In the genomic region with DNA sequence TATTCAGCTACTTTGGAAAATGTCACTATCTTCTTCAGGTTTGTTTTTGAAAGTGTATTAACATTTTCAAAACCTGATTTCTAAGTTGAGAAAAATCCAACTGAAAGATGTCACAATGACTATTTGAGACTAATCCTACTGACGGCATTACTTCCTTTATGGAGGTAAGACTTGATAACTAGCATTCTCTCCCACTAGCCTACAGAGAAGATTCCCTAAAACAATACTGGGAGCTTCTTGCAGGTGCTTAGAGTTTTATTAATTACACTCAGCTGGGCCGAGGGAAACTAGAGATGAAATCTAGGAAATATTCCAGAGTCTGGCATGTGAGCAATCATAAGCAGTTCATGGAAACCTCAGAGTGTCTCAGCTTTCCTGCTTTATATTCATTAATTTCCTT, we compare ENCODE assay signal across 22 cellular contexts.
DNase-seq lines count a peak whose midpoint lies in the region; ATAC-seq, FAIRE-seq and TF ChIP-seq lines count a peak whose summit lies in the region.
"Had no signal": no experiment of that assay in that cellular context is flagged by ENCODE, and none has a peak within 500 bp of the region (broad histone marks: within the 10 kb centered on the region; RNA-seq: fewer than 3 reads in every experiment).

No MANE protein-coding gene starts in this region.

- no peak for TF ChIP-seq EP300 in SK-N-SH (IDR thresholded peaks at IDR 0.05; ENCODE audit: borderline replicate concordance in 1 of 2, low read depth in 1 of 2, low read length in 1 of 2)

- no peak overlapping the region for H3K4me3 ChIP-seq in SK-N-SH (ENCODE audit: low read depth in 2 of 2, low read length in 1 of 2)
- peak overlapping the region; percentile 3 to 71 (median 52) for H3K4me3 ChIP-seq in dorsolateral prefrontal cortex
- no peak overlapping the region for H3K4me3 ChIP-seq in pancreas
- H3K4me3 ChIP-seq: GM23248 had no signal

- H3K9me3 Mint-ChIP-seq in osteocyte (ENCODE audit: unreplicated experiment): no peaks in the 10 kb centered on the region
- H3K9me3 Mint-ChIP-seq in activated naive CD4-positive, alpha-beta T cell treated with anti-CD3 and anti-CD28 coated beads, Interleukin-2, amount 50 U/mL, for 72 hours: no peaks in the 10 kb centered on the region
- no peaks in the 10 kb centered on the region for H3K9me3 Mint-ChIP-seq in CD4-positive, alpha-beta T cell
- H3K9me3 Mint-ChIP-seq: IgD-negative memory B cell had no signal

- H2AFZ ChIP-seq in SK-N-SH (ENCODE audit: low read depth): no peak overlapping the region
- H2AFZ ChIP-seq: GM23248 had no signal

- FAIRE-seq in pancreas (lab: Jason Lieb, UNC): no peak
- FAIRE-seq: G401.6 had no signal

- H3K36me3 Mint-ChIP-seq in osteocyte (ENCODE audit: unreplicated experiment): no peaks in the 10 kb centered on the region
- H3K36me3 Mint-ChIP-seq in activated naive CD4-positive, alpha-beta T cell treated with anti-CD3 and anti-CD28 coated beads, Interleukin-2, amount 50 U/mL, for 72 hours: no peaks in the 10 kb centered on the region
- no peaks in the 10 kb centered on the region for H3K36me3 Mint-ChIP-seq in CD4-positive, alpha-beta T cell (ENCODE audit: low read depth)
- H3K36me3 Mint-ChIP-seq: IgD-negative memory B cell had no signal

- H3K79me2 ChIP-seq in SK-N-SH (ENCODE audit: insufficient read depth): no peaks in the 10 kb centered on the region

- CTCF ChIA-PET in SK-N-SH (lab: Yijun Ruan, JAX): interaction anchor here (1.0 kb wide), 1 partner anchor 147 kb away, joined by 3 read pairs; no protein-coding TSS in a partner anchor
- CTCF ChIA-PET in CD4-positive, alpha-beta T cell (lab: Charles Lee): no interaction called here

- H3K27ac ChIP-seq in SK-N-SH (ENCODE audit: low read depth in 2 of 2, low read length in 1 of 2) (no peak overlapping the region), dorsolateral prefrontal cortex (peak overlapping the region in 55 of 59 donors; percentile 1 to 95 (median 84)), pancreas (no peak overlapping the region)
- no peak overlapping the region for H3K27ac ChIP-seq in CD4-positive, alpha-beta T cell (ENCODE audit: low read depth, low read length)
- H3K27ac ChIP-seq: GM23248, HL-60, KMS-11 had no signal

- intact Hi-C loops in dorsolateral prefrontal cortex (cut with DNase I): loop anchor here in 1 of 2 donors (5.0 kb wide), 1 partner anchor 114 kb away; a partner anchor contains a TSS
- intact Hi-C loops in pancreas (cut with DNase I): no loop called here
- intact Hi-C loops in CD4-positive, alpha-beta T cell (cut with DNase I, micrococcal nuclease): no loop called here

- H3K4me1 ChIP-seq in SK-N-SH (ENCODE audit: control insufficient read depth in 1 of 2, insufficient read depth in 2 of 2, low read depth in 1 of 2, low read length in 1 of 2) (peaks cover 0 to 21% of the 10 kb centered on the region in 2 experiments; a peak in 2 of 4 replicates), pancreas (peaks cover 0 to 12% (median 0%) of the 10 kb centered on the region in 3 donors)

- no peaks in the 10 kb centered on the region for H3F3A ChIP-seq in SK-N-SH (replicated peaks; ENCODE audit: insufficient read depth)

- H3K9ac ChIP-seq in SK-N-SH: no peak overlapping the region
- H3K9ac ChIP-seq: GM23248, KMS-11 had no signal

- peaks cover 2% of the 10 kb centered on the region for H3K27me3 Mint-ChIP-seq in osteocyte (ENCODE audit: unreplicated experiment)
- no peaks in the 10 kb centered on the region for H3K27me3 Mint-ChIP-seq in CD4-positive, alpha-beta T cell
- H3K27me3 Mint-ChIP-seq: IgD-negative memory B cell had no signal

- H3K27me3 ChIP-seq in SK-N-SH (ENCODE audit: insufficient read depth): no peaks in the 10 kb centered on the region
- no peaks in the 10 kb centered on the region for H3K27me3 ChIP-seq in dorsolateral prefrontal cortex
- no peaks in the 10 kb centered on the region for H3K27me3 ChIP-seq in pancreas
- no peaks in the 10 kb centered on the region for H3K27me3 ChIP-seq in CD4-positive, alpha-beta T cell (ENCODE audit: control insufficient read depth, insufficient read depth, low read length)

- no peak for TF ChIP-seq RAD21 in SK-N-SH (IDR thresholded peaks at IDR 0.05; ENCODE audit: low read length)

- 45% methylated on average over 2 of the region's 2 CpGs for WGBS in SK-N-SH (ENCODE audit: low lambda C conversion rate)
- whole genome bisulfite sequencing in pancreas, 2 donors: 49 to 59% methylated on average over 2 of the region's 2 CpGs

- POLR2A ChIA-PET in SK-N-SH (lab: Yijun Ruan, JAX): interaction anchor here (0.5 kb wide), 1 partner anchor 777 kb away, joined by 4 read pairs; no protein-coding TSS in a partner anchor
- POLR2A ChIA-PET in CD4-positive, alpha-beta T cell (lab: Charles Lee): no interaction called here

- H3K4me1 Mint-ChIP-seq in osteocyte (ENCODE audit: unreplicated experiment): peaks cover 27% of the 10 kb centered on the region
- H3K4me1 Mint-ChIP-seq in CD4-positive, alpha-beta T cell (ENCODE audit: low read depth): no peaks in the 10 kb centered on the region
- H3K4me1 Mint-ChIP-seq: IgD-negative memory B cell had no signal

- no peaks in the 10 kb centered on the region for H3K9me2 ChIP-seq in SK-N-SH

- H3K36me3 ChIP-seq in SK-N-SH (replicated peaks in 1 of 2; ENCODE audit: control insufficient read depth in 1 of 2, insufficient read depth in 2 of 2, low read length in 1 of 2) (no peaks in the 10 kb centered on the region), pancreas (no peaks in the 10 kb centered on the region)

- H3K4me2 ChIP-seq in SK-N-SH: no peak overlapping the region
- H3K4me2 ChIP-seq: KMS-11 had no signal

- H3K4me3 Mint-ChIP-seq in osteocyte (ENCODE audit: unreplicated experiment): no peak overlapping the region
- no peak overlapping the region for H3K4me3 Mint-ChIP-seq in CD4-positive, alpha-beta T cell
- H3K4me3 Mint-ChIP-seq: IgD-negative memory B cell had no signal

- peak overlapping the region; percentile 36 for H3K27ac Mint-ChIP-seq in osteocyte (ENCODE audit: unreplicated experiment)
- no peak overlapping the region for H3K27ac Mint-ChIP-seq in activated naive CD4-positive, alpha-beta T cell treated with anti-CD3 and anti-CD28 coated beads, Interleukin-2, amount 50 U/mL, for 72 hours
- no peak overlapping the region for H3K27ac Mint-ChIP-seq in CD4-positive, alpha-beta T cell
- H3K27ac Mint-ChIP-seq: IgD-negative memory B cell had no signal

- TF ChIP-seq CTCF in SK-N-SH (IDR thresholded peaks at IDR 0.05) (no peak), dorsolateral prefrontal cortex (IDR thresholded peaks at IDR 0.05 in 54 of 56, conservative IDR thresholded peaks at IDR 0.05 in 2 of 56; ENCODE audit: low read depth in 1 of 56, partially characterized antibody in 56 of 56) (no peak), osteocyte (IDR thresholded peaks at IDR 0.05) (no peak), pancreas (IDR thresholded peaks at IDR 0.05) (no peak)
- TF ChIP-seq CTCF in CD4-positive, alpha-beta T cell (IDR thresholded peaks at IDR 0.05): no peak

- no peaks in the 10 kb centered on the region for H4K20me1 ChIP-seq in SK-N-SH (ENCODE audit: insufficient read depth)

- H3K9me3 ChIP-seq in SK-N-SH: no peaks in the 10 kb centered on the region
- no peaks in the 10 kb centered on the region for H3K9me3 ChIP-seq in pancreas
- H3K9me3 ChIP-seq in CD4-positive, alpha-beta T cell (ENCODE audit: control insufficient read depth, low read length): no peaks in the 10 kb centered on the region

- no peak for DNase-seq in SK-N-SH
- DNase-seq in dorsolateral prefrontal cortex: no peak
- DNase-seq in osteocyte (ENCODE audit: extremely low spot score, unreplicated experiment): no peak
- DNase-seq in pancreas: no peak
- no peak for DNase-seq in activated naive CD4-positive, alpha-beta T cell treated with anti-CD3 and anti-CD28 coated beads, Interleukin-2, amount 50 U/mL, for 72 hours (ENCODE audit: low spot score in 2 of 2)
- no peak for DNase-seq in CD4-positive, alpha-beta T cell
- DNase-seq: DMS153, GM23248, H7, NCI-H1092, NCI-H1417 treated with DMSO at 0.1 percent for 48 hours, NCI-H1694 treated with DMSO at 0.1 percent for 48 hours, NCI-H2081, NCI-H2171, NCI-H226, NCI-H510A, PC-3 had no signal

- ATAC-seq in SK-N-SH treated with all-trans-retinoic acid at 6 μM for 48 hours: no peak
- no peak for ATAC-seq in pancreas
- no peak for ATAC-seq in activated naive CD4-positive, alpha-beta T cell treated with anti-CD3 and anti-CD28 coated beads, Interleukin-2, amount 50 U/mL, for 72 hours
- ATAC-seq in CD4-positive, alpha-beta T cell (ENCODE audit: poor library complexity): no peak
- ATAC-seq: PC-3 had no signal

TF ChIP-seq in SK-N-SH, 30 proteins besides CTCF, POLR2A, EP300 and RAD21:
- TF ChIP-seq GATA2 (CRISPR knock-in tag; IDR thresholded peaks at IDR 0.05) (0 out of 2 replicates have a peak, but pooled peaks have one; percentile 19), MXI1 (IDR thresholded peaks at IDR 0.05; ENCODE audit: low read depth, low read length) (no peak)
TF ChIP-seq in SK-N-SH: peak in this region for 1.

TF ChIP-seq in SK-N-SH treated with all-trans-retinoic acid at 6 μM for 48 hours, 23 proteins besides CTCF, POLR2A, EP300 and RAD21 (continues in another document):
- no peak for TF ChIP-seq ISL1 (CRISPR knock-in tag; IDR thresholded peaks at IDR 0.05)
- no peak for TF ChIP-seq RARB (CRISPR knock-in tag; IDR thresholded peaks at IDR 0.05)
- no peak for TF ChIP-seq PPARA (CRISPR knock-in tag; IDR thresholded peaks at IDR 0.05; ENCODE audit: borderline replicate concordance)
- TF ChIP-seq SNAI2 (CRISPR knock-in tag; IDR thresholded peaks at IDR 0.05): no peak
- no peak for TF ChIP-seq TOX (CRISPR knock-in tag; IDR thresholded peaks at IDR 0.05; ENCODE audit: borderline replicate concordance)
- no peak for TF ChIP-seq ZFP30 (CRISPR knock-in tag; IDR thresholded peaks at IDR 0.05)
- TF ChIP-seq, protein P1, sequence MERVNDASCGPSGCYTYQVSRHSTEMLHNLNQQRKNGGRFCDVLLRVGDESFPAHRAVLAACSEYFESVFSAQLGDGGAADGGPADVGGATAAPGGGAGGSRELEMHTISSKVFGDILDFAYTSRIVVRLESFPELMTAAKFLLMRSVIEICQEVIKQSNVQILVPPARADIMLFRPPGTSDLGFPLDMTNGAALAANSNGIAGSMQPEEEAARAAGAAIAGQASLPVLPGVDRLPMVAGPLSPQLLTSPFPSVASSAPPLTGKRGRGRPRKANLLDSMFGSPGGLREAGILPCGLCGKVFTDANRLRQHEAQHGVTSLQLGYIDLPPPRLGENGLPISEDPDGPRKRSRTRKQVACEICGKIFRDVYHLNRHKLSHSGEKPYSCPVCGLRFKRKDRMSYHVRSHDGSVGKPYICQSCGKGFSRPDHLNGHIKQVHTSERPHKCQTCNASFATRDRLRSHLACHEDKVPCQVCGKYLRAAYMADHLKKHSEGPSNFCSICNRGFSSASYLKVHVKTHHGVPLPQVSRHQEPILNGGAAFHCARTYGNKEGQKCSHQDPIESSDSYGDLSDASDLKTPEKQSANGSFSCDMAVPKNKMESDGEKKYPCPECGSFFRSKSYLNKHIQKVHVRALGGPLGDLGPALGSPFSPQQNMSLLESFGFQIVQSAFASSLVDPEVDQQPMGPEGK (CRISPR knock-in tag; IDR thresholded peaks at IDR 0.05; ENCODE audit: borderline replicate concordance): no peak
- TF ChIP-seq OSR1 (CRISPR knock-in tag; IDR thresholded peaks at IDR 0.05): no peak

Comparison
In these comparisons a context has a peak if more than half of its experiments do, and no peak if none do; other contexts are left out.
1. H3K27ac ChIP-seq: peak in dorsolateral prefrontal cortex (55 of 59); none in SK-N-SH (0 of 2), pancreas (0 of 4) and CD4-positive, alpha-beta T cell (single experiment).
2. H3K4me3 ChIP-seq: peak in dorsolateral prefrontal cortex (59 of 59); none in SK-N-SH (0 of 2) and pancreas (0 of 4).